Comparison of ENCODE assay signal across 11 cellular contexts in the genomic region with DNA sequence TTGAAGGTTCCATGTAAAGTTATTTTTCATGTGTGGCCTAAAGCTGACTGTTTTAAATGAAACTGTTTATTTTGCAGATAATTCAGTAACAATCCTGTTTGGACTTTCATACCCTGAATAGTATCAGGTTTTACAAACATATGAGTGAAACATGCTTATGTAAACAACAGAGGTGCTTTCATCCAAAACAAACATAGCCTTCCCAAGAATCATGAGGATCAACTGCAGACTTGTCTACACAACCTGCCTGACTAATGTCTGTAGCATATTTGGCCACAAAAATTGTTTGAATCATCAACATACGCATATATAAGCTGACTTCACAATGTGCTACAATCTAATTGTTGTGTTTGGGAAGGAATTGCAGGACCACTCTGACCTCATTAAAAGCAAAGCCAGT.
A peak's percentile ranks its signal among the peaks of the same experiment; 100 is the strongest.
DNase-seq lines count a peak whose midpoint lies in the region; ATAC-seq lines count a peak whose summit lies in the region.
"Had no signal": no experiment of that assay in that cellular context is flagged by ENCODE, and none has a peak within 500 bp of the region (broad histone marks: within the 10 kb centered on the region; RNA-seq: fewer than 3 reads in every experiment).

No MANE protein-coding gene starts in this region.

- CTCF ChIA-PET in activated CD4-positive, alpha-beta memory T cell treated with anti-CD3 and anti-CD28 coated beads, Interleukin-2, amount 10 ng/mL, durations not matched to agents 7 days and 5 days (lab: Charles Lee) = no interaction called here

- no peak for ATAC-seq in activated T-cell treated with anti-CD3 and anti-CD28 coated beads, Interleukin-2, amount 50 U/mL, for 72 hours (replicated peaks in 1 of 2)
- ATAC-seq in GM19455 (IDR thresholded peaks at IDR 0.05; ENCODE audit: unreplicated experiment) = no peak

- no peak overlapping the region for H3K4me3 Mint-ChIP-seq in activated CD4-positive, alpha-beta memory T cell treated with anti-CD3 and anti-CD28 coated beads, Interleukin-2, amount 10 ng/mL, durations not matched to agents 7 days and 5 days
- H3K4me3 Mint-ChIP-seq in activated T-cell treated with anti-CD3 and anti-CD28 coated beads, Interleukin-2, amount 50 U/mL, for 72 hours = no peak overlapping the region

- peak; percentile 33 for DNase-seq in ELR (ENCODE audit: low read depth)
- DNase-seq in NCI-H146 treated with DMSO at 0.1 percent for 48 hours (lab: John Stamatoyannopoulos, UW; ENCODE audit: unreplicated experiment) = peak; percentile 59
- peak; percentile 77 for DNase-seq in dedifferentiated amniotic fluid mesenchymal stem cell (ENCODE audit: extremely low spot score)
- peak; percentile 63 for DNase-seq in non-pigmented ciliary epithelial cell (ENCODE audit: low read depth)
- DNase-seq in superior temporal gyrus (ENCODE audit: extremely low spot score) = no peak
- no peak for DNase-seq in activated CD4-positive, alpha-beta memory T cell treated with anti-CD3 and anti-CD28 coated beads, Interleukin-2, amount 10 ng/mL, durations not matched to agents 7 days and 5 days
- DNase-seq in activated T-cell treated with anti-CD3 and anti-CD28 coated beads, Interleukin-2, amount 50 U/mL, for 72 hours = no peak
- DNase-seq: activated CD4-positive, alpha-beta T cell treated with anti-CD3 and anti-CD28 coated beads for 4 hours; KG1; NCI-H2227 treated with DMSO at 0.1 percent for 48 hours had no signal

- H3K9me3 Mint-ChIP-seq in activated CD4-positive, alpha-beta memory T cell treated with anti-CD3 and anti-CD28 coated beads, Interleukin-2, amount 10 ng/mL, durations not matched to agents 7 days and 5 days = no peaks in the 10 kb centered on the region
- peaks cover 0 to 4% of the 10 kb centered on the region in 2 donors for H3K9me3 Mint-ChIP-seq in activated T-cell treated with anti-CD3 and anti-CD28 coated beads, Interleukin-2, amount 50 U/mL, for 72 hours

- no peaks in the 10 kb centered on the region for H3K27me3 Mint-ChIP-seq in activated CD4-positive, alpha-beta memory T cell treated with anti-CD3 and anti-CD28 coated beads, Interleukin-2, amount 10 ng/mL, durations not matched to agents 7 days and 5 days
- H3K27me3 Mint-ChIP-seq in activated T-cell treated with anti-CD3 and anti-CD28 coated beads, Interleukin-2, amount 50 U/mL, for 72 hours (ENCODE audit: low read depth) = no peaks in the 10 kb centered on the region

- no peaks in the 10 kb centered on the region for H3K36me3 Mint-ChIP-seq in activated CD4-positive, alpha-beta memory T cell treated with anti-CD3 and anti-CD28 coated beads, Interleukin-2, amount 10 ng/mL, durations not matched to agents 7 days and 5 days (ENCODE audit: low read depth)
- H3K36me3 Mint-ChIP-seq in activated T-cell treated with anti-CD3 and anti-CD28 coated beads, Interleukin-2, amount 50 U/mL, for 72 hours (ENCODE audit: insufficient read depth in 2 of 2) = no peaks in the 10 kb centered on the region

- POLR2A ChIA-PET in activated CD4-positive, alpha-beta memory T cell treated with anti-CD3 and anti-CD28 coated beads, Interleukin-2, amount 10 ng/mL, durations not matched to agents 7 days and 5 days (lab: Charles Lee) = no interaction called here

- no peak overlapping the region for H3K27ac Mint-ChIP-seq in activated CD4-positive, alpha-beta memory T cell treated with anti-CD3 and anti-CD28 coated beads, Interleukin-2, amount 10 ng/mL, durations not matched to agents 7 days and 5 days
- H3K27ac Mint-ChIP-seq in activated T-cell treated with anti-CD3 and anti-CD28 coated beads, Interleukin-2, amount 50 U/mL, for 72 hours = no peak overlapping the region

- no peaks in the 10 kb centered on the region for H3K4me1 Mint-ChIP-seq in activated CD4-positive, alpha-beta memory T cell treated with anti-CD3 and anti-CD28 coated beads, Interleukin-2, amount 10 ng/mL, durations not matched to agents 7 days and 5 days
- no peaks in the 10 kb centered on the region for H3K4me1 Mint-ChIP-seq in activated T-cell treated with anti-CD3 and anti-CD28 coated beads, Interleukin-2, amount 50 U/mL, for 72 hours (ENCODE audit: low read depth)

Comparison
In these comparisons a context has a peak if more than half of its experiments do, and no peak if none do; other contexts are left out.
1. DNase-seq: peak in ELR (single experiment), NCI-H146 treated with DMSO at 0.1 percent for 48 hours (single experiment), dedifferentiated amniotic fluid mesenchymal stem cell (single experiment) and non-pigmented ciliary epithelial cell (single experiment); none in superior temporal gyrus (single experiment), activated CD4-positive, alpha-beta memory T cell treated with anti-CD3 and anti-CD28 coated beads, Interleukin-2, amount 10 ng/mL, durations not matched to agents 7 days and 5 days (single experiment) and activated T-cell treated with anti-CD3 and anti-CD28 coated beads, Interleukin-2, amount 50 U/mL, for 72 hours (0 of 2).